In the genomic region with DNA sequence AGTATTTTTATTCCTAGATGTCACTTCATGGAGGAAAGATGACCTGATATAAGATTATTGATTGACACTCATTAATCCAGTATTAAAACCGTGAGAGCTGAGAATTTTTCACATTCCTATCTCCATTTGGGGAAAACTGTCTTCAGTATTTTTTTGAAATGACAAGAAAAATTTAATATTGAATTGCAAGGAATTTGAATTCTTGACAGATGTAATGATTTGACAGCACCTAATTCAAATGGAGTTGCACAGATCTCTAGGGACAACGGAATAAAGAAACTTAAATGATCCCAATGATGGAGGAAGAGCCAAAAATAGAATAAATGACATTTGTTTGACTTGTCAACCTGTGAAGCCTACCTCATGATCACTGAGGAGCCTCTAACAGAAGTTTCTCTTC, we compare ENCODE assay signal across 8 cellular contexts.
"Had no signal": no experiment of that assay in that cellular context is flagged by ENCODE, and none has a peak within 500 bp of the region (broad histone marks: within the 10 kb centered on the region; RNA-seq: fewer than 3 reads in every experiment).

No MANE protein-coding gene starts in this region.

- FAIRE-seq: G401.6, GM12878, GM12891, GM12892, GM18507, GM19239 had no signal

- ATAC-seq: GM12878 had no signal

- DNase-seq: GDM1, GF-D8 had no signal

- H3K4me3 ChIP-seq: GM12878 had no signal
